1 cellular context compared by ENCODE assay signal in the genomic region with DNA sequence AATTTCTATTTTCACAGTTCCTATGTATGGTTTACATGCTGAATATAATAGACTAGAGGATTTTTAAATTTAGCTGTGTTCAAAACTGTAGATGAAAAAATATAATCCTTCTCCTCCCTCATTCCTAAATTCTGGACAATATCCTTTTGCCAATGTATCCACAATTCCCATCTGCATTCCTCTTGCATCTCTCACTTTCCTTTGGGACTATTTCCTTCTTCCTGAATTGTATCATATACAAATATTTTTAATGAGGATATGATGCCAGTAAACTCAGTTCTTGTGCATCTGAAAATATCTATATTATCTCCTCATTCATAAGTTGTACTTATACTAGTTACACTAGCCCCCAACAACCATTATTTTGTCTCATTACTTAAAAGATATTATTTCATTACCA.
TF ChIP-seq lines count a peak whose summit lies in the region.

No MANE protein-coding gene starts in this region.

TF ChIP-seq in A549, 52 proteins besides CTCF, POLR2A, EP300 and RAD21 (continued from another document):
- TF ChIP-seq ATOH8 (CRISPR knock-in tag; IDR thresholded peaks at IDR 0.05; ENCODE audit: low read depth) (no peak), ELK1 (IDR thresholded peaks at IDR 0.05; ENCODE audit: low read depth, low read length) (no peak), BHLHE40 (IDR thresholded peaks at IDR 0.05; ENCODE audit: low read depth, low read length) (no peak), GATA3 (IDR thresholded peaks at IDR 0.05; ENCODE audit: borderline replicate concordance) (no peak), TP53 (CRISPR knock-in tag; IDR thresholded peaks at IDR 0.05) (no peak), JUN (IDR thresholded peaks at IDR 0.05) (no peak), CEBPB (IDR thresholded peaks at IDR 0.05) (no peak)
